18 cellular contexts compared by ENCODE assay signal in genomic region chr7:45927724-45928123, GRCh38. TPM values are rescaled to one million over a fixed set of nuclear protein-coding genes. Genes with fewer than 3 reads are reported as not detected.
A peak's percentile ranks its signal among the peaks of the same experiment; 100 is the strongest.
DNase-seq lines count a peak whose midpoint lies in the region; ATAC-seq and TF ChIP-seq lines count a peak whose summit lies in the region.
"Had no signal": no experiment of that assay in that cellular context is flagged by ENCODE, and none has a peak within 500 bp of the region (broad histone marks: within the 10 kb centered on the region; RNA-seq: fewer than 3 reads in every experiment).

No MANE protein-coding gene starts in this region.

- no peak overlapping the region for H3K27ac ChIP-seq in OCI-LY3 (ENCODE audit: low read length)
- H3K27ac ChIP-seq: Peyer's patch had no signal

- peaks cover under 1% of the 10 kb centered on the region; the same call in 1 of the 2 replicates for H3K4me1 ChIP-seq in OCI-LY3 (ENCODE audit: low read length)

- H3K4me1 Mint-ChIP-seq in activated naive CD8-positive, alpha-beta T cell (ENCODE audit: low read depth) = peaks cover 9% of the 10 kb centered on the region
- peaks cover 5% of the 10 kb centered on the region for H3K4me1 Mint-ChIP-seq in activated naive CD8-positive, alpha-beta T cell treated with anti-CD3 and anti-CD28 coated beads, Interleukin-2, amount 50 U/mL, for 24 hours
- peaks cover 7% of the 10 kb centered on the region for H3K4me1 Mint-ChIP-seq in activated T-helper 17 cell treated with anti-CD3 and anti-CD28 coated beads, Interleukin-2, amount 50 U/mL, for 72 hours

- H3K9ac ChIP-seq in OCI-LY3 (ENCODE audit: low read length) = no peak overlapping the region

- in situ Hi-C loops in ACHN (cut with HindIII; ENCODE audit: low pct_ligation_motif_present, low pct_unique_long_range_greater_than_20kb, low sequenced_read_pairs) = loop anchor here (10.0 kb wide), 1 partner anchor 427 kb away; no protein-coding TSS in a partner anchor

- H3K9me3 Mint-ChIP-seq in activated naive CD8-positive, alpha-beta T cell (ENCODE audit: low read depth) = no peaks in the 10 kb centered on the region
- H3K9me3 Mint-ChIP-seq in activated naive CD8-positive, alpha-beta T cell treated with anti-CD3 and anti-CD28 coated beads, Interleukin-2, amount 50 U/mL, for 24 hours = no peaks in the 10 kb centered on the region
- H3K9me3 Mint-ChIP-seq in activated T-helper 17 cell treated with anti-CD3 and anti-CD28 coated beads, Interleukin-2, amount 50 U/mL, for 72 hours = no peaks in the 10 kb centered on the region

- H3K27ac Mint-ChIP-seq in activated naive CD8-positive, alpha-beta T cell = no peak overlapping the region
- no peak overlapping the region for H3K27ac Mint-ChIP-seq in activated naive CD8-positive, alpha-beta T cell treated with anti-CD3 and anti-CD28 coated beads, Interleukin-2, amount 50 U/mL, for 24 hours
- H3K27ac Mint-ChIP-seq in activated T-helper 17 cell treated with anti-CD3 and anti-CD28 coated beads, Interleukin-2, amount 50 U/mL, for 72 hours = no peak overlapping the region

- no peaks in the 10 kb centered on the region for H3K36me3 ChIP-seq in OCI-LY3 (replicated peaks; ENCODE audit: low read depth, low read length)
- H3K36me3 ChIP-seq: Peyer's patch had no signal

- H3K27me3 ChIP-seq in OCI-LY3 (ENCODE audit: low read depth, low read length) = peaks cover 4% of the 10 kb centered on the region; the same call in 1 of the 2 replicates
- H3K27me3 ChIP-seq: Peyer's patch had no signal

- intact Hi-C loops in sciatic nerve (cut with DNase I) = no loop called here

- no peaks in the 10 kb centered on the region for H4K20me1 ChIP-seq in OCI-LY3 (ENCODE audit: insufficient read depth, low read length)

- no peak for DNase-seq in activated naive CD8-positive, alpha-beta T cell treated with anti-CD3 and anti-CD28 coated beads, Interleukin-2, amount 50 U/mL, for 24 hours
- DNase-seq in ACHN (no peak), sciatic nerve (ENCODE audit: low spot score) (no peak)
- DNase-seq: AML-193, GF-D8, H7, Karpas-422, NCI-H187 treated with DMSO at 0.1 percent for 48 hours, NCI-H2171, NCI-H446 treated with DMSO at 0.1 percent for 48 hours, NCI-H774, Peyer's patch, SHP77 treated with DMSO at 0.1 percent for 48 hours had no signal

- TF ChIP-seq CTCF in OCI-LY3 (IDR thresholded peaks at IDR 0.05; ENCODE audit: low read depth, low read length) = no peak

- peaks cover 19% of the 10 kb centered on the region for H3K27me3 Mint-ChIP-seq in activated naive CD8-positive, alpha-beta T cell
- H3K27me3 Mint-ChIP-seq in activated naive CD8-positive, alpha-beta T cell treated with anti-CD3 and anti-CD28 coated beads, Interleukin-2, amount 50 U/mL, for 24 hours = peaks cover 25% of the 10 kb centered on the region
- peaks cover 9% of the 10 kb centered on the region for H3K27me3 Mint-ChIP-seq in activated T-helper 17 cell treated with anti-CD3 and anti-CD28 coated beads, Interleukin-2, amount 50 U/mL, for 72 hours

- peak overlapping the region; percentile 20; the same call in 1 of the 2 replicates for H3K4me2 ChIP-seq in OCI-LY3 (ENCODE audit: low read length)

- no peaks in the 10 kb centered on the region for H3K9me3 ChIP-seq in OCI-LY3 (ENCODE audit: insufficient read depth, low read length)
- H3K9me3 ChIP-seq: Peyer's patch had no signal

- ATAC-seq in activated naive CD8-positive, alpha-beta T cell treated with anti-CD3 and anti-CD28 coated beads, Interleukin-2, amount 50 U/mL, for 24 hours = no peak
- peak; percentile 32 for ATAC-seq in activated T-helper 17 cell treated with anti-CD3 and anti-CD28 coated beads, Interleukin-2, amount 50 U/mL, for 72 hours (replicated peaks)
- ATAC-seq in sciatic nerve (no peak), HG03571 (IDR thresholded peaks at IDR 0.05; ENCODE audit: unreplicated experiment) (no peak)

- H3K79me2 ChIP-seq in OCI-LY3 (ENCODE audit: low read length) = no peaks in the 10 kb centered on the region

- peak overlapping the region; percentile 57 for H2AFZ ChIP-seq in OCI-LY3 (ENCODE audit: low read depth, low read length)

- no peak overlapping the region for H3K4me3 ChIP-seq in OCI-LY3 (ENCODE audit: low read length)
- H3K4me3 ChIP-seq: Peyer's patch had no signal

- H3K4me3 Mint-ChIP-seq in activated naive CD8-positive, alpha-beta T cell = peak overlapping the region; percentile 24
- no peak overlapping the region for H3K4me3 Mint-ChIP-seq in activated naive CD8-positive, alpha-beta T cell treated with anti-CD3 and anti-CD28 coated beads, Interleukin-2, amount 50 U/mL, for 24 hours
- peak overlapping the region; percentile 66 for H3K4me3 Mint-ChIP-seq in activated T-helper 17 cell treated with anti-CD3 and anti-CD28 coated beads, Interleukin-2, amount 50 U/mL, for 72 hours

- H3K36me3 Mint-ChIP-seq in activated naive CD8-positive, alpha-beta T cell = no peaks in the 10 kb centered on the region
- no peaks in the 10 kb centered on the region for H3K36me3 Mint-ChIP-seq in activated naive CD8-positive, alpha-beta T cell treated with anti-CD3 and anti-CD28 coated beads, Interleukin-2, amount 50 U/mL, for 24 hours (ENCODE audit: low read depth)
- H3K36me3 Mint-ChIP-seq in activated T-helper 17 cell treated with anti-CD3 and anti-CD28 coated beads, Interleukin-2, amount 50 U/mL, for 72 hours (ENCODE audit: low read depth) = no peaks in the 10 kb centered on the region

RNA-seq across cellular contexts. Expression of gene IGFBP3, which starts 6.7 kb away (rescaled TPM):
- 1 to 10 TPM; 2.6 to 3.6 TPM for total RNA-seq in activated T-helper 17 cell treated with anti-CD3 and anti-CD28 coated beads, Interleukin-2, amount 50 U/mL, for 72 hours
- total RNA-seq in sciatic nerve = 60.9 TPM

RNA-seq across cellular contexts. Expression of gene IGFBP1, which starts 39.4 kb away (rescaled TPM):
- total RNA-seq in activated T-helper 17 cell treated with anti-CD3 and anti-CD28 coated beads, Interleukin-2, amount 50 U/mL, for 72 hours = not detected
- total RNA-seq in sciatic nerve = not detected
- total RNA-seq: A673, H7, Peyer's patch had no signal

RNA-seq across cellular contexts. Expression of gene CCDC201, which starts 54.8 kb away (rescaled TPM):
- not detected for total RNA-seq in activated T-helper 17 cell treated with anti-CD3 and anti-CD28 coated beads, Interleukin-2, amount 50 U/mL, for 72 hours
- not detected for total RNA-seq in sciatic nerve
- total RNA-seq: A673, H7, Peyer's patch had no signal

Comparison
In these comparisons a context has a peak if more than half of its experiments do, and no peak if none do; other contexts are left out.
1. RNA of gene IGFBP3, which starts 6.7 kb away (total RNA-seq): 60.9 TPM in sciatic nerve (single experiment); 2.6 to 3.6 TPM in activated T-helper 17 cell treated with anti-CD3 and anti-CD28 coated beads, Interleukin-2, amount 50 U/mL, for 72 hours; every median in the first group is over 10 times any median in the second.